Comparison of ENCODE assay signal across 23 cellular contexts in the genomic region with DNA sequence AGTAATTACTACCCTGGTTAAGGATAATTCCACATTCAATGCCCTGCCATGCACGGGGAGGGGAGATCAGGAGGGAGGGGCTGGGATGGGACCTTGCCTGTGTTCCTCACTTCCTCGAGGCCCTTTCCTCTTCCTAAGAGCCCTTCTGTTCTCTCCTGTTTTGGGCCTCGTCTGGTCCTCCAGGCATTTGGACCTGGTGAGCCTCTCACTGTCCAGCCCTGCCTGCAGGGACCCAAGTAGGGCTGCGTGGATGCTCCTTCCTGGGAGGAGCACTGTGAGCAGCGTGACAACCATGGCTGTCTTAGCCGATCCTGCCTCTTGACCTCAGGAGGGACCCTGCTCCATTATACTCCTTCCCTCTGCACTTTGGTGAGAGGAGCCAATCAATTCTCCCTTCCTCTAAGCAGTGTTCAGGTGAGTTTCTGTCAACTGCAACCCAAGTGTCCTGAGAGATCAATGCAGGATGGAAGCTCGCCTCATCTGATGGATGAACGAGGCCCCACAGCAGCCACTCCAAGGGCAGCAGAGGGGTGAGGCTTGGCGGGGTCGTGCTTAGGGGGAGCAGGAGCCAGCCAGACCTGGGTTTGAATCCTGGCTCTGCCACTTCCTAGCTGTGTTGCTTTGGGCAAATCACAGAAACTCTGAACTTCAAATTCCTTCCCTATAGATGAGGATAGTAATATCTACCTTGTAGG.
DNase-seq lines count a peak whose midpoint lies in the region; ATAC-seq and TF ChIP-seq lines count a peak whose summit lies in the region.
"Had no signal": no experiment of that assay in that cellular context is flagged by ENCODE, and none has a peak within 500 bp of the region (broad histone marks: within the 10 kb centered on the region; RNA-seq: fewer than 3 reads in every experiment).

No MANE protein-coding gene starts in this region.

- TF ChIP-seq CTCF in osteoblast (IDR thresholded peaks at IDR 0.05; ENCODE audit: extremely low read depth, low read depth, low read length) = no peak
- TF ChIP-seq CTCF in GM10266 (IDR thresholded peaks at IDR 0.05; ENCODE audit: control insufficient read depth, insufficient read depth, low read depth, missing control alignments) = no peak

- POLR2A ChIA-PET in naive thymus-derived CD4-positive, alpha-beta T cell (lab: Charles Lee) = interaction anchor here (1.5 kb wide), 1 partner anchor 10 kb away, joined by 5 read pairs; no protein-coding TSS in a partner anchor

- peaks cover 0 to 4% (median 3%) of the 10 kb centered on the region in 5 donors for H3K36me3 Mint-ChIP-seq in naive thymus-derived CD4-positive, alpha-beta T cell

- no peak overlapping the region for H3K27ac ChIP-seq in right cardiac atrium (ENCODE audit: low read length)
- H3K27ac ChIP-seq in naive thymus-derived CD4-positive, alpha-beta T cell (ENCODE audit: low read depth, low read length) = no peak overlapping the region
- no peak overlapping the region for H3K27ac ChIP-seq in osteoblast (ENCODE audit: low read depth, low read length)
- H3K27ac ChIP-seq: lower lobe of right lung, pancreas, thyroid gland, vagina had no signal

- H3K4me1 Mint-ChIP-seq in naive thymus-derived CD4-positive, alpha-beta T cell = peaks cover 20 to 69% (median 66%) of the 10 kb centered on the region in 7 donors

- H4K20me1 ChIP-seq in osteoblast (ENCODE audit: insufficient read depth, low read length) = peaks cover 36% of the 10 kb centered on the region

- H3K9me3 ChIP-seq in right cardiac atrium (ENCODE audit: control insufficient read depth, low read length) (no peaks in the 10 kb centered on the region), osteoblast (ENCODE audit: low read depth, low read length) (no peaks in the 10 kb centered on the region), HAP-1 (no peaks in the 10 kb centered on the region)
- H3K9me3 ChIP-seq in naive thymus-derived CD4-positive, alpha-beta T cell (ENCODE audit: control insufficient read depth in 2 of 3, low read length in 3 of 3) = no peaks in the 10 kb centered on the region
- H3K9me3 ChIP-seq: lower lobe of right lung, pancreas, thyroid gland, vagina had no signal

- peak; percentile 46 for DNase-seq in cardiac septum (ENCODE audit: low spot score)
- no peak for DNase-seq in right cardiac atrium
- peak; percentile 14 for DNase-seq in NCI-H69 (lab: John Stamatoyannopoulos, UW)
- DNase-seq in naive thymus-derived CD4-positive, alpha-beta T cell = no peak
- no peak for DNase-seq in osteoblast (ENCODE audit: insufficient read length, low spot score, missing footprints)
- no peak for DNase-seq in HAP-1 (ENCODE audit: low spot score in 2 of 2)
- DNase-seq in GM10266 (ENCODE audit: extremely low spot score) = no peak
- DNase-seq: activated CD4-positive, alpha-beta T cell treated with anti-CD3 and anti-CD28 coated beads for 36 hours; activated CD8-positive, alpha-beta T cell treated with anti-CD3 and anti-CD28 coated beads, Interleukin-2, amount 10 ng/mL, durations not matched to agents 7 days and 5 days; DMS153; kidney glomerular epithelial cell; lower lobe of right lung; NCI-H2081 treated with DMSO at 0.1 percent for 48 hours; NCI-H345; nephron progenitor cell; pancreas; retina; SIG-M5; small intestine; thyroid gland had no signal

- in situ Hi-C loops in HAP-1 (cut with MboI; ENCODE audit: low sequenced_read_pairs) = no loop called here

- H3K27me3 ChIP-seq in right cardiac atrium (ENCODE audit: control insufficient read depth, insufficient read depth) (no peaks in the 10 kb centered on the region), osteoblast (ENCODE audit: insufficient read depth, low read length) (no peaks in the 10 kb centered on the region), HAP-1 (ENCODE audit: low read depth) (no peaks in the 10 kb centered on the region)
- no peaks in the 10 kb centered on the region for H3K27me3 ChIP-seq in naive thymus-derived CD4-positive, alpha-beta T cell (ENCODE audit: control insufficient read depth in 2 of 2, insufficient read depth in 2 of 2, low read length in 2 of 2)
- H3K27me3 ChIP-seq: pancreas, thyroid gland, vagina had no signal

- peaks cover 2% of the 10 kb centered on the region for H3K4me1 ChIP-seq in right cardiac atrium (ENCODE audit: control insufficient read depth, insufficient read depth, low read length)
- peaks cover 24 to 29% of the 10 kb centered on the region in 2 donors for H3K4me1 ChIP-seq in naive thymus-derived CD4-positive, alpha-beta T cell (ENCODE audit: control insufficient read depth in 2 of 2, insufficient read depth in 2 of 2, low read length in 2 of 2)
- no peaks in the 10 kb centered on the region for H3K4me1 ChIP-seq in osteoblast (ENCODE audit: insufficient read depth, low read length)
- H3K4me1 ChIP-seq in HAP-1 = peaks cover 4% of the 10 kb centered on the region; the same call in 1 of the 2 replicates
- H3K4me1 ChIP-seq: vagina had no signal

- 77% methylated on average over 10 of the region's 10 CpGs for WGBS in right cardiac atrium

- peaks cover 0 to 33% (median 0%) of the 10 kb centered on the region in 3 experiments for H3K36me3 ChIP-seq in naive thymus-derived CD4-positive, alpha-beta T cell (ENCODE audit: control insufficient read depth in 2 of 3, insufficient read depth in 3 of 3, low read length in 3 of 3)
- no peaks in the 10 kb centered on the region for H3K36me3 ChIP-seq in osteoblast (ENCODE audit: insufficient read depth, low read length)
- no peaks in the 10 kb centered on the region for H3K36me3 ChIP-seq in HAP-1 (replicated peaks)
- H3K36me3 ChIP-seq: pancreas, thyroid gland, vagina had no signal

- peaks cover 0 to 2% (median 0%) of the 10 kb centered on the region in 11 donors for H3K9me3 Mint-ChIP-seq in naive thymus-derived CD4-positive, alpha-beta T cell
- H3K9me3 Mint-ChIP-seq: central memory CD8-positive, alpha-beta T cell; nephron progenitor cell had no signal

- no peak overlapping the region for H2AFZ ChIP-seq in osteoblast (ENCODE audit: low read length)

- H3K27ac Mint-ChIP-seq in naive thymus-derived CD4-positive, alpha-beta T cell = peak overlapping the region in 5 of 9 donors; percentile 10 to 34 (median 32)
- H3K27ac Mint-ChIP-seq: activated CD4-positive, alpha-beta T cell treated with anti-CD3 and anti-CD28 coated beads for 36 hours; activated CD8-positive, alpha-beta T cell treated with anti-CD3 and anti-CD28 coated beads, Interleukin-2, amount 10 ng/mL, durations not matched to agents 7 days and 5 days; nephron progenitor cell had no signal

- no peaks in the 10 kb centered on the region for H3K79me2 ChIP-seq in osteoblast (ENCODE audit: insufficient read depth, low read length)

- H3K4me3 ChIP-seq in right cardiac atrium (ENCODE audit: low read length) = no peak overlapping the region
- no peak overlapping the region for H3K4me3 ChIP-seq in naive thymus-derived CD4-positive, alpha-beta T cell (ENCODE audit: low read length)
- no peak overlapping the region for H3K4me3 ChIP-seq in osteoblast (ENCODE audit: insufficient read depth, low read length)
- H3K4me3 ChIP-seq in HAP-1 = no peak overlapping the region
- H3K4me3 ChIP-seq: lower lobe of right lung, pancreas, thyroid gland, vagina had no signal

- no peak for ATAC-seq in right cardiac atrium
- no peak for ATAC-seq in naive thymus-derived CD4-positive, alpha-beta T cell
- ATAC-seq in GM18867 (IDR thresholded peaks at IDR 0.05; ENCODE audit: unreplicated experiment) = no peak
- ATAC-seq: activated CD4-positive, alpha-beta T cell treated with anti-CD3 and anti-CD28 coated beads for 36 hours; activated CD8-positive, alpha-beta T cell treated with anti-CD3 and anti-CD28 coated beads, Interleukin-2, amount 10 ng/mL, durations not matched to agents 7 days and 5 days; lower lobe of right lung; pancreas had no signal

- H3K27me3 Mint-ChIP-seq in naive thymus-derived CD4-positive, alpha-beta T cell = no peaks in the 10 kb centered on the region
- H3K27me3 Mint-ChIP-seq: activated CD4-positive, alpha-beta T cell treated with anti-CD3 and anti-CD28 coated beads for 36 hours; central memory CD8-positive, alpha-beta T cell had no signal

- intact Hi-C loops in cardiac septum (cut with DNase I) = loop anchor here (5.0 kb wide), 1 partner anchor 88 kb away; no protein-coding TSS in a partner anchor
- intact Hi-C loops in right cardiac atrium (cut with DNase I) = loop anchor here in 3 of 4 donors (5.0 to 10.0 kb wide), 4 partner anchors 33 to 88 kb away; no protein-coding TSS in a partner anchor
- intact Hi-C loops in naive thymus-derived CD4-positive, alpha-beta T cell (cut with micrococcal nuclease) = loop anchor here (2.0 to 5.0 kb wide), 2 partner anchors 14 to 63 kb away; no protein-coding TSS in a partner anchor

- no peak overlapping the region for H3K4me3 Mint-ChIP-seq in naive thymus-derived CD4-positive, alpha-beta T cell
- H3K4me3 Mint-ChIP-seq: activated CD4-positive, alpha-beta T cell treated with anti-CD3 and anti-CD28 coated beads for 36 hours; activated CD8-positive, alpha-beta T cell treated with anti-CD3 and anti-CD28 coated beads, Interleukin-2, amount 10 ng/mL, durations not matched to agents 7 days and 5 days; central memory CD8-positive, alpha-beta T cell; nephron progenitor cell had no signal

- CTCF ChIA-PET in naive thymus-derived CD4-positive, alpha-beta T cell (lab: Charles Lee) = interaction anchor here (1.0 to 1.1 kb wide), 2 partner anchors 9 to 14 kb away, joined by 4 to 7 read pairs; no protein-coding TSS in a partner anchor

- no peak overlapping the region for H3K4me2 ChIP-seq in osteoblast (ENCODE audit: insufficient read depth, low read length)

Comparison
In these comparisons a context has a peak if more than half of its experiments do, and no peak if none do; other contexts are left out.
1. DNase-seq: peak in cardiac septum (single experiment) and NCI-H69 (single experiment); none in right cardiac atrium (0 of 3), naive thymus-derived CD4-positive, alpha-beta T cell (0 of 9), osteoblast (single experiment), HAP-1 (0 of 2) and GM10266 (single experiment).